23 cellular contexts compared by ENCODE assay signal in the genomic region with DNA sequence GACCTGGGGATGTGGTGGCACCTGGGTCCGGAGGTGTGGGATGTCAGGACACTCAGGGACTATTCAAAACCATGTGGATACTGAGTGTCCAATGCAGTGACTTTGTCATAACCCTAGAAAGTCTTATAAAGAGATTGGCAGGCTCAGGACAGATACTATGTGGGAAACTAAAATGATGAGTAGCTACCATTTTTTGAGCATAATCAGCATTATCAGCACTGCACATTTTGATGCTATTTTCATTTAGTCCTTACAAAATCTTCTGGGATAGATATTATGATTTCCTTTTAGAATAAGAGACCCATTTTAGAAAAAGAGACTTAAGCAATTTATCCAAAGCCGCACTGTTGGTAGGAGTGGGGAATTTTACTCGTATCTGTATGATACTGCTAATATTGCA.
A peak's percentile ranks its signal among the peaks of the same experiment; 100 is the strongest.
DNase-seq lines count a peak whose midpoint lies in the region; ATAC-seq, FAIRE-seq and TF ChIP-seq lines count a peak whose summit lies in the region.
"Had no signal": no experiment of that assay in that cellular context is flagged by ENCODE, and none has a peak within 500 bp of the region (broad histone marks: within the 10 kb centered on the region; RNA-seq: fewer than 3 reads in every experiment).

No MANE protein-coding gene starts in this region.

- H3K4me3 ChIP-seq in A549 (no peak overlapping the region), K562 (no peak overlapping the region), trophoblast cell (ENCODE audit: low read depth, low read length) (no peak overlapping the region)
- H3K4me3 ChIP-seq: BLaER1 treated with 17β-estradiol and CSF1 and Interleukin-3, amounts not matched to agents 10 nM and 100 nM; GM12878 had no signal

- no peak for TF ChIP-seq EP300 in A549 (IDR thresholded peaks at IDR 0.05)
- TF ChIP-seq EP300 in K562 (IDR thresholded peaks at IDR 0.05; ENCODE audit: low read length), result no peak

- no peak overlapping the region for H2BK120ac ChIP-seq in trophoblast cell (ENCODE audit: insufficient read depth, low read length, poor library complexity)

- intact Hi-C loops in K562 (cut with micrococcal nuclease), result no loop called here

- no peak overlapping the region for H4K12ac ChIP-seq in trophoblast cell (ENCODE audit: low read depth, low read length)

- no peak overlapping the region for H2BK5ac ChIP-seq in trophoblast cell (ENCODE audit: low read depth, low read length, poor library complexity)

- FAIRE-seq in A549 (lab: Jason Lieb, UNC) (no peak), K562 (lab: Jason Lieb, UNC) (no peak)
- FAIRE-seq: D721Med, GM12878, GM12892, GM18507 had no signal

- H3K14ac ChIP-seq in trophoblast cell (ENCODE audit: low read length), result no peak overlapping the region

- H3K4ac ChIP-seq in trophoblast cell (ENCODE audit: low read depth, low read length), result no peak overlapping the region

- no peak overlapping the region for H3K9ac ChIP-seq in K562 (ENCODE audit: insufficient read depth in 1 of 2, low read depth in 2 of 2, low read length in 2 of 2)
- no peak overlapping the region for H3K9ac ChIP-seq in trophoblast cell (ENCODE audit: low read length)
- H3K9ac ChIP-seq: BLaER1 treated with 17β-estradiol and CSF1 and Interleukin-3, amounts not matched to agents 10 nM and 100 nM had no signal

- H3K4me2 ChIP-seq in A549 (no peak overlapping the region), K562 (ENCODE audit: insufficient read depth, low read length) (no peak overlapping the region), trophoblast cell (ENCODE audit: low read length) (no peak overlapping the region)
- H3K4me2 ChIP-seq: BLaER1 treated with 17β-estradiol and CSF1 and Interleukin-3, amounts not matched to agents 10 nM and 100 nM had no signal

- no peak overlapping the region for H4K91ac ChIP-seq in trophoblast cell (ENCODE audit: low read depth, low read length)

- no peak overlapping the region for H2BK12ac ChIP-seq in trophoblast cell (ENCODE audit: low read length)

- in situ Hi-C loops in K562 (cut with MboI), result no loop called here

- H3K18ac ChIP-seq in trophoblast cell (ENCODE audit: low read length), result no peak overlapping the region

- POLR2A ChIA-PET in A549 (lab: Yijun Ruan, JAX) (no interaction called here), K562 (lab: Yijun Ruan, JAX) (no interaction called here)

- WGBS in A549 (ENCODE audit: missing lambda C conversion rate), result 80% methylated on average over 3 of the region's 3 CpGs
- 0% methylated on average over 3 of the region's 3 CpGs for WGBS in K562 (ENCODE audit: insufficient coverage, low coverage, missing lambda C conversion rate)
- WGBS in trophoblast cell (ENCODE audit: extremely low coverage, insufficient coverage, insufficient read length), result no CpG with 5 or more reads among the region's 3 CpGs

- H3K79me1 ChIP-seq in trophoblast cell (ENCODE audit: low read length), result no peaks in the 10 kb centered on the region

- no peaks in the 10 kb centered on the region; a peak in 1 of 5 replicates for H3K27me3 ChIP-seq in K562 (ENCODE audit: control insufficient read depth in 2 of 2, insufficient read depth in 2 of 2, low read length in 2 of 2)
- H3K27me3 ChIP-seq in trophoblast cell (ENCODE audit: insufficient read depth, low read length), result no peaks in the 10 kb centered on the region
- H3K27me3 ChIP-seq: BLaER1 treated with 17β-estradiol and CSF1 and Interleukin-3, amounts not matched to agents 10 nM and 100 nM had no signal

- H3K36me3 ChIP-seq in K562 (ENCODE audit: control insufficient read depth, insufficient read depth, low read length) (no peaks in the 10 kb centered on the region), trophoblast cell (ENCODE audit: control insufficient read depth in 1 of 2, insufficient read depth in 2 of 2, low read length in 2 of 2) (no peaks in the 10 kb centered on the region)
- H3K36me3 ChIP-seq: BLaER1 treated with 17β-estradiol and CSF1 and Interleukin-3, amounts not matched to agents 10 nM and 100 nM had no signal

- no peak overlapping the region for H2AK5ac ChIP-seq in trophoblast cell (ENCODE audit: low read length)

- BruUV-seq in K562 (replicated peaks; lab: Mats Ljungman, UMichigan), result no TSS peak

- no peak for TF ChIP-seq CTCF in A549 (IDR thresholded peaks at IDR 0.05)
- no peak for TF ChIP-seq CTCF in K562 (IDR thresholded peaks at IDR 0.05 in 2 of 3, conservative IDR thresholded peaks at IDR 0.05 in 1 of 3; ENCODE audit: insufficient read depth in 2 of 3, low read depth in 1 of 3, low read length in 3 of 3)

- DNase-seq in A549 (ENCODE audit: low read depth in 1 of 2, low spot score in 1 of 2) (no peak), K562 (ENCODE audit: extremely low read depth in 1 of 4, low spot score in 3 of 4) (no peak), trophoblast cell (no peak), hepatic stellate cell (ENCODE audit: low spot score) (no peak)
- DNase-seq: 8988T; AML-193; Caco-2; Calu3; CD4-positive, alpha-beta T cell; CD8-positive, alpha-beta T cell; DMS153; DMS53; DMS79; DND-41; EL; GDM1 had no signal

- no peak overlapping the region for H4K8ac ChIP-seq in trophoblast cell (ENCODE audit: low read depth, low read length)

- ATAC-seq in A549 (no peak), K562 (no peak), HG03565 (IDR thresholded peaks at IDR 0.05; ENCODE audit: unreplicated experiment) (no peak)
- ATAC-seq: CD8-positive, alpha-beta T cell had no signal

- H2AFZ ChIP-seq in K562 (ENCODE audit: low read depth, low read length) (no peak overlapping the region), trophoblast cell (ENCODE audit: insufficient read depth, low read length, poor library complexity) (no peak overlapping the region)

- no peaks in the 10 kb centered on the region for H3K4me1 ChIP-seq in A549
- H3K4me1 ChIP-seq in K562 (replicated peaks in 1 of 2; ENCODE audit: control insufficient read depth in 2 of 2, insufficient read depth in 2 of 2, low read length in 2 of 2), result no peaks in the 10 kb centered on the region
- no peaks in the 10 kb centered on the region for H3K4me1 ChIP-seq in trophoblast cell (ENCODE audit: control insufficient read depth in 1 of 2, insufficient read depth in 2 of 2, low read length in 2 of 2)
- H3K4me1 ChIP-seq: BLaER1 treated with 17β-estradiol and CSF1 and Interleukin-3, amounts not matched to agents 10 nM and 100 nM; Caco-2 had no signal

- H3K27ac ChIP-seq in A549, result no peak overlapping the region
- no peak overlapping the region for H3K27ac ChIP-seq in K562 (ENCODE audit: extremely low read depth, low read depth, low read length)
- H3K27ac ChIP-seq in trophoblast cell (ENCODE audit: low read depth, low read length), result no peak overlapping the region
- H3K27ac ChIP-seq: BLaER1 treated with 17β-estradiol and CSF1 and Interleukin-3, amounts not matched to agents 10 nM and 100 nM; C4-2B had no signal

- TF ChIP-seq RAD21 in A549 (conservative IDR thresholded peaks at IDR 0.05 in 1 of 2, IDR thresholded peaks at IDR 0.05 in 1 of 2) (no peak), K562 (CRISPR knock-in tag; conservative IDR thresholded peaks at IDR 0.05 in 1 of 2, IDR thresholded peaks at IDR 0.05 in 1 of 2) (no peak)

- no peaks in the 10 kb centered on the region for H4K20me1 ChIP-seq in K562 (replicated peaks; ENCODE audit: control insufficient read depth, insufficient read depth, low read length)
- H4K20me1 ChIP-seq: BLaER1 treated with 17β-estradiol and CSF1 and Interleukin-3, amounts not matched to agents 10 nM and 100 nM had no signal

- peak overlapping the region; percentile 89 for H3K23ac ChIP-seq in trophoblast cell (ENCODE audit: low read length)

- no peaks in the 10 kb centered on the region for H3K9me1 ChIP-seq in K562 (ENCODE audit: control insufficient read depth, insufficient read depth, low read length)

- H3K79me2 ChIP-seq in K562 (ENCODE audit: control insufficient read depth, insufficient read depth, low read length) (no peaks in the 10 kb centered on the region), trophoblast cell (ENCODE audit: control insufficient read depth, insufficient read depth, low read length, poor library complexity) (no peaks in the 10 kb centered on the region)

- TF ChIP-seq POLR2A in A549 (IDR thresholded peaks at IDR 0.05; ENCODE audit: low read length), result no peak
- TF ChIP-seq POLR2A in K562 (conservative IDR thresholded peaks at IDR 0.05), result no peak

- CTCF ChIA-PET in A549 (lab: Yijun Ruan, JAX) (interaction anchor here (0.6 to 0.7 kb wide), 2 partner anchors 463 to 680 kb away, joined by 3 read pairs; no protein-coding TSS in a partner anchor), K562 (lab: Yijun Ruan, JAX; ENCODE audit: low intra/inter-chr PET ratio) (no interaction called here)

- H3K9me3 ChIP-seq in A549 (no peaks in the 10 kb centered on the region), K562 (replicated peaks; ENCODE audit: control insufficient read depth, insufficient read depth, low read depth, low read length) (no peaks in the 10 kb centered on the region), trophoblast cell (ENCODE audit: insufficient read depth, low read depth, low read length) (no peaks in the 10 kb centered on the region)
- H3K9me3 ChIP-seq: Caco-2 had no signal

TF ChIP-seq in A549, 52 proteins besides CTCF, POLR2A, EP300 and RAD21:
- TF ChIP-seq MAFK (IDR thresholded peaks at IDR 0.05; ENCODE audit: partially characterized antibody), result peak; percentile 62
- TF ChIP-seq, protein P1, sequence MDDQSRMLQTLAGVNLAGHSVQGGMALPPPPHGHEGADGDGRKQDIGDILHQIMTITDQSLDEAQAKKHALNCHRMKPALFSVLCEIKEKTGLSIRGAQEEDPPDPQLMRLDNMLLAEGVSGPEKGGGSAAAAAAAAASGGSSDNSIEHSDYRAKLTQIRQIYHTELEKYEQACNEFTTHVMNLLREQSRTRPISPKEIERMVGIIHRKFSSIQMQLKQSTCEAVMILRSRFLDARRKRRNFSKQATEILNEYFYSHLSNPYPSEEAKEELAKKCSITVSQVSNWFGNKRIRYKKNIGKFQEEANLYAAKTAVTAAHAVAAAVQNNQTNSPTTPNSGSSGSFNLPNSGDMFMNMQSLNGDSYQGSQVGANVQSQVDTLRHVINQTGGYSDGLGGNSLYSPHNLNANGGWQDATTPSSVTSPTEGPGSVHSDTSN (IDR thresholded peaks at IDR 0.05), result no peak

TF ChIP-seq in K562, 482 proteins besides CTCF, POLR2A, EP300 and RAD21:
- TF ChIP-seq MAFG (tag; conservative IDR thresholded peaks at IDR 0.05) (0 out of 2 replicates have a peak, but pooled peaks have one; percentile 15), DPF2 (IDR thresholded peaks at IDR 0.05) (no peak), NR2F6 (CRISPR knock-in tag; IDR thresholded peaks at IDR 0.05) (no peak), NR1H2 (CRISPR knock-in tag; IDR thresholded peaks at IDR 0.05) (no peak), ARID2 (IDR thresholded peaks at IDR 0.05) (no peak), MCM2 (IDR thresholded peaks at IDR 0.05; ENCODE audit: low read depth) (no peak), ZNF316 (IDR thresholded peaks at IDR 0.05) (peak; percentile 39; the same call in 1 of the 2 replicates), C11orf30 (IDR thresholded peaks at IDR 0.05; ENCODE audit: low read depth) (peak; percentile 29; the same call in 1 of the 2 replicates), MAFF (IDR thresholded peaks at IDR 0.05; ENCODE audit: low read length) (peak; percentile 24; the same call in 1 of the 2 replicates)
